ENCODE assay signal across 15 cellular contexts in the genomic region with DNA sequence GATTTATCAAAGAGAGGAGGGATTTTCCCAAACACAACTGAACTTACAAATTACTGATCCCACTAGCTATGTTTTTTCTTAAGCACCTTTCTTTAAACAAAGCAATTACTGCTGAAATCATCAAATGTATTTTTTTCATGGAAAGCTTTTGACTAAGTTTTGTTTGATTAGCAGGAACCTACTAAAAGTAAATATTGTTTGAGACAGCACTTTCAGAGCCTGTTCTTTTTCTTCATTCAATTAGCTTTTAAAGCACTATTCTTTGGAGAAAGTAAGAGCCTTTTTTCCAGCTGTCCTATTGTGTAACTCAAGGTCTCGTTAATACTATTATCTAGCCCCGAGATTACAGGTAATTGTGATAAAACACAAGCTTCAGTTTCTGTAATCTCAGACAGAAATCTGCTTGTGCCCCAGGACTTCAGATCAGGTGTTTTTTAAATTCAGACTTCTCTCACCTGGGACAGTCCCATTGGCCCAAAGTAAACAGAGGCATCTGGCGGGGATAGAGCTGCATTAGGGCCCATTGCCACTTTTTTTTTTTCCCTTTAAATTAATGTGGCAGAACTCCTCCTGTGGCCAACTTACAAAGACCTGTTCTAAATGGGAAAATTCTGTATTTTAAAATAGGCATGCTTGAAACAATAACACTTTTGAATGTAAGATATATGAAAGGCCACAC. TPM values are rescaled to one million over a fixed set of nuclear protein-coding genes. Genes with fewer than 3 reads are reported as not detected.
DNase-seq lines count a peak whose midpoint lies in the region; ATAC-seq, FAIRE-seq and TF ChIP-seq lines count a peak whose summit lies in the region.
"Had no signal": no experiment of that assay in that cellular context is flagged by ENCODE, and none has a peak within 500 bp of the region (broad histone marks: within the 10 kb centered on the region; RNA-seq: fewer than 3 reads in every experiment).

No MANE protein-coding gene starts in this region.

- H3K4me3 Mint-ChIP-seq in T-helper 2 cell treated with Interferon-gamma antibody and Interleukin-4, amounts not matched to agents 5 μg/mL and 100 μg/mL, for 36 hours, result no peak overlapping the region
- H3K4me3 Mint-ChIP-seq: CD8-positive, alpha-beta memory T cell had no signal

- 77% methylated on average over 3 of the region's 3 CpGs for WGBS in A549 (ENCODE audit: missing lambda C conversion rate)
- WGBS in mesenchymal stem cell, result 100% methylated on average over 3 of the region's 3 CpGs

- H3K27ac ChIP-seq in A549, result peak overlapping the region in 1 of 2 experiments; percentile 29; a peak in 1 of 6 replicates
- H3K27ac ChIP-seq in OCI-LY3 (ENCODE audit: low read length), result no peak overlapping the region
- peak overlapping the region; percentile 46 for H3K27ac ChIP-seq in mesenchymal stem cell (ENCODE audit: low read length, poor library complexity, severe bottlenecking)
- H3K27ac ChIP-seq: SJCRH30 had no signal

- H2BK12ac ChIP-seq in mesenchymal stem cell (ENCODE audit: low read length in 2 of 2), result peak overlapping the region in 1 of 2 experiments; percentile 20

- H3K4me3 ChIP-seq in A549 (no peak overlapping the region), LNCaP clone FGC (ENCODE audit: low read depth, low read length) (peak overlapping the region; percentile 13; the same call in 1 of the 2 replicates), OCI-LY3 (ENCODE audit: low read length) (peak overlapping the region; percentile 47), mesenchymal stem cell (ENCODE audit: insufficient read depth in 1 of 2, low read depth in 1 of 2, low read length in 2 of 2) (no peak overlapping the region)
- H3K4me3 ChIP-seq: heart left ventricle, SJCRH30 had no signal

- no peak overlapping the region for H3K23ac ChIP-seq in mesenchymal stem cell (ENCODE audit: low read length in 2 of 2)

- H3K9me3 Mint-ChIP-seq in T-helper 2 cell treated with Interferon-gamma antibody and Interleukin-4, amounts not matched to agents 5 μg/mL and 100 μg/mL, for 36 hours, result no peaks in the 10 kb centered on the region
- H3K9me3 Mint-ChIP-seq: CD8-positive, alpha-beta memory T cell had no signal

- H3K79me2 ChIP-seq in OCI-LY3 (ENCODE audit: low read length), result no peaks in the 10 kb centered on the region

- H3K27me3 ChIP-seq in OCI-LY3 (ENCODE audit: low read depth, low read length) (no peaks in the 10 kb centered on the region), mesenchymal stem cell (ENCODE audit: control insufficient read depth in 1 of 2, insufficient read depth in 1 of 2, low read length in 2 of 2) (no peaks in the 10 kb centered on the region)
- H3K27me3 ChIP-seq: heart left ventricle, SJCRH30 had no signal

- no peak overlapping the region for H4K8ac ChIP-seq in mesenchymal stem cell (ENCODE audit: low read length)

- TF ChIP-seq CTCF in A549 (IDR thresholded peaks at IDR 0.05), result no peak
- no peak for TF ChIP-seq CTCF in LNCaP clone FGC (IDR thresholded peaks at IDR 0.05; ENCODE audit: control insufficient read depth, extremely low read depth, insufficient read depth)
- no peak for TF ChIP-seq CTCF in OCI-LY3 (IDR thresholded peaks at IDR 0.05; ENCODE audit: low read depth, low read length)

- POLR2A ChIA-PET in A549 (lab: Yijun Ruan, JAX), result interaction anchor here (1.4 kb wide), 1 partner anchor 11 kb away, joined by 4 read pairs; the partner anchor contains the start of gene CSTPP1

- TF ChIP-seq POLR2A in A549 (IDR thresholded peaks at IDR 0.05; ENCODE audit: low read length), result no peak

- H3K4me2 ChIP-seq in A549 (peak overlapping the region; percentile 27), OCI-LY3 (ENCODE audit: low read length) (peak overlapping the region; percentile 70), mesenchymal stem cell (ENCODE audit: low read length, poor library complexity, severe bottlenecking) (no peak overlapping the region)

- no peak overlapping the region for H2BK5ac ChIP-seq in mesenchymal stem cell (ENCODE audit: low read depth, low read length, poor library complexity, severe bottlenecking)

- no peaks in the 10 kb centered on the region for H4K20me1 ChIP-seq in OCI-LY3 (ENCODE audit: insufficient read depth, low read length)

- FAIRE-seq in A549 (lab: Jason Lieb, UNC), result no peak

- TF ChIP-seq EP300 in A549 (IDR thresholded peaks at IDR 0.05), result no peak

- H3K4me1 ChIP-seq in A549 (peaks cover 28% of the 10 kb centered on the region), OCI-LY3 (ENCODE audit: low read length) (peaks cover 18% of the 10 kb centered on the region), mesenchymal stem cell (ENCODE audit: control insufficient read depth, insufficient read depth, low read depth, low read length) (peaks cover 2% of the 10 kb centered on the region)
- H3K4me1 ChIP-seq: SJCRH30 had no signal

- peaks cover 5% of the 10 kb centered on the region for H3K4me1 Mint-ChIP-seq in T-helper 2 cell treated with Interferon-gamma antibody and Interleukin-4, amounts not matched to agents 5 μg/mL and 100 μg/mL, for 36 hours (ENCODE audit: low read depth)

- no peaks in the 10 kb centered on the region for H3K27me3 Mint-ChIP-seq in T-helper 2 cell treated with Interferon-gamma antibody and Interleukin-4, amounts not matched to agents 5 μg/mL and 100 μg/mL, for 36 hours (ENCODE audit: low read depth)
- H3K27me3 Mint-ChIP-seq: CD8-positive, alpha-beta memory T cell had no signal

- H3K9ac ChIP-seq in OCI-LY3 (ENCODE audit: low read length) (no peak overlapping the region), mesenchymal stem cell (ENCODE audit: low read length) (no peak overlapping the region)

- DNase-seq in A549 (ENCODE audit: low read depth in 1 of 2, low spot score in 1 of 2), result no peak
- peak; percentile 22 for DNase-seq in LNCaP clone FGC (ENCODE audit: low read depth)
- DNase-seq in mesenchymal stem cell, result no peak
- no peak for DNase-seq in T-helper 2 cell treated with Interferon-gamma antibody and Interleukin-4, amounts not matched to agents 5 μg/mL and 100 μg/mL, for 36 hours (ENCODE audit: low spot score)
- DNase-seq in NCI-H345 (lab: John Stamatoyannopoulos, UW), result no peak
- DNase-seq: activated CD4-positive, alpha-beta T cell treated with anti-CD3 and anti-CD28 coated beads, Interleukin-2, amount 50 U/mL, for 1 hour; activated T-cell treated with anti-CD3 and anti-CD28 coated beads, Interleukin-2, amount 50 U/mL, for 48 hours; CD8-positive, alpha-beta memory T cell; GDM1; heart left ventricle; NCI-H2029 treated with DMSO at 0.1 percent for 48 hours; SJCRH30 had no signal

- no peak overlapping the region for H4K91ac ChIP-seq in mesenchymal stem cell (ENCODE audit: low read length)

- TF ChIP-seq RAD21 in A549 (conservative IDR thresholded peaks at IDR 0.05 in 1 of 2, IDR thresholded peaks at IDR 0.05 in 1 of 2), result no peak

- no peaks in the 10 kb centered on the region for H3K36me3 Mint-ChIP-seq in T-helper 2 cell treated with Interferon-gamma antibody and Interleukin-4, amounts not matched to agents 5 μg/mL and 100 μg/mL, for 36 hours (ENCODE audit: low read depth)

- no peak overlapping the region for H3K4ac ChIP-seq in mesenchymal stem cell (ENCODE audit: low read depth in 1 of 2, low read length in 2 of 2)

- H2BK120ac ChIP-seq in mesenchymal stem cell (ENCODE audit: low read depth, low read length), result no peak overlapping the region

- H2BK15ac ChIP-seq in mesenchymal stem cell (ENCODE audit: low read depth, poor library complexity, severe bottlenecking), result no peak overlapping the region

- H2AFZ ChIP-seq in OCI-LY3 (ENCODE audit: low read depth, low read length), result no peak overlapping the region
- H2AFZ ChIP-seq in mesenchymal stem cell (ENCODE audit: low read depth, low read length), result no peak overlapping the region

- peak overlapping the region in 1 of 2 experiments; percentile 3 for H3K18ac ChIP-seq in mesenchymal stem cell (ENCODE audit: low read depth in 1 of 2, low read length in 2 of 2)

- no peaks in the 10 kb centered on the region for H3K36me3 ChIP-seq in OCI-LY3 (replicated peaks; ENCODE audit: low read depth, low read length)
- H3K36me3 ChIP-seq in mesenchymal stem cell (ENCODE audit: control insufficient read depth in 1 of 2, insufficient read depth in 2 of 2, low read depth in 1 of 2, low read length in 2 of 2), result peaks cover 0 to 10% of the 10 kb centered on the region in 2 experiments
- H3K36me3 ChIP-seq: SJCRH30 had no signal

- no peak overlapping the region for H3K14ac ChIP-seq in mesenchymal stem cell (ENCODE audit: low read length in 2 of 2)

- ATAC-seq in A549 (no peak), GM19023 (IDR thresholded peaks at IDR 0.05; ENCODE audit: unreplicated experiment) (no peak), HG03378 (IDR thresholded peaks at IDR 0.05; ENCODE audit: unreplicated experiment) (no peak)
- ATAC-seq: heart left ventricle had no signal

- peak overlapping the region; percentile 44 for H2AK5ac ChIP-seq in mesenchymal stem cell (ENCODE audit: low read length, severe bottlenecking)

- CTCF ChIA-PET in A549 (lab: Yijun Ruan, JAX), result interaction anchor here (1.0 kb wide), 1 partner anchor 44 kb away, joined by 3 read pairs; no protein-coding TSS in a partner anchor

- H3K9me3 ChIP-seq in A549, result no peaks in the 10 kb centered on the region
- no peaks in the 10 kb centered on the region for H3K9me3 ChIP-seq in OCI-LY3 (ENCODE audit: insufficient read depth, low read length)
- H3K9me3 ChIP-seq in mesenchymal stem cell (ENCODE audit: control insufficient read depth, low read length), result no peaks in the 10 kb centered on the region
- H3K9me3 ChIP-seq: heart left ventricle, SJCRH30 had no signal

- no peak overlapping the region for H3K27ac Mint-ChIP-seq in T-helper 2 cell treated with Interferon-gamma antibody and Interleukin-4, amounts not matched to agents 5 μg/mL and 100 μg/mL, for 36 hours
- H3K27ac Mint-ChIP-seq: CD8-positive, alpha-beta memory T cell had no signal

- H3K79me1 ChIP-seq in mesenchymal stem cell (replicated peaks; ENCODE audit: low read length, poor library complexity, severe bottlenecking), result peaks cover 9% of the 10 kb centered on the region

TF ChIP-seq in A549, 52 proteins besides CTCF, POLR2A, EP300 and RAD21 (continues in another document):
- TF ChIP-seq POLR2AphosphoS2 (conservative IDR thresholded peaks at IDR 0.05; ENCODE audit: low read length), result no peak
- no peak for TF ChIP-seq MYC (IDR thresholded peaks at IDR 0.05; ENCODE audit: borderline replicate concordance, low read length)

RNA-seq across cellular contexts. Expression of gene CSTPP1, which starts 11.0 kb away (rescaled TPM):
- polyA plus RNA-seq in A549 (2011; rRNA removed), result 34.5 and 40.6 TPM in 2 replicates
- polyA plus RNA-seq in A549 (2012; cell fraction: cytosol; rRNA removed), result 40.0 and 43.3 TPM in 2 replicates
- 42.4 and 44.8 TPM in 2 replicates for polyA plus RNA-seq in A549 (2012; cell fraction: nucleus; rRNA removed)
- 30.5 to 31.7 TPM (median 31.5 TPM) in 3 replicates for polyA plus RNA-seq in A549 (2017; fragmentation: RNase III; extraction: RNeasy Plus Mini Kit Qiagen cat#74134 plus additional on column Dnase treatment)
- 53.9 and 55.8 TPM in 2 replicates for polyA minus RNA-seq in A549 (2011; rRNA and poly(A)+ RNA removed)
- 29.3 TPM for polyA plus RNA-seq in mesenchymal stem cell (2013, experiment 1 of 2)
- polyA plus RNA-seq in mesenchymal stem cell (2013, experiment 2 of 2), result 28.4 TPM

RNA-seq across cellular contexts. Expression of gene LRP4, which starts 29.2 kb away (rescaled TPM):
- polyA plus RNA-seq in A549 (2011; rRNA removed) (4.0 and 7.0 TPM in 2 replicates), A549 (2017; fragmentation: RNase III; extraction: RNeasy Plus Mini Kit Qiagen cat#74134 plus additional on column Dnase treatment) (5.0 to 6.4 TPM (median 5.4 TPM) in 3 replicates)
- 4.7 and 5.2 TPM in 2 replicates for polyA plus RNA-seq in A549 (2012; cell fraction: cytosol; rRNA removed)
- 11.8 and 14.1 TPM in 2 replicates for polyA plus RNA-seq in A549 (2012; cell fraction: nucleus; rRNA removed)
- polyA minus RNA-seq in A549 (2011; rRNA and poly(A)+ RNA removed), result 14.2 and 20.3 TPM in 2 replicates
- 25.1 TPM for polyA plus RNA-seq in mesenchymal stem cell (2013, experiment 1 of 2)
- 23.9 TPM for polyA plus RNA-seq in mesenchymal stem cell (2013, experiment 2 of 2)
- polyA plus RNA-seq: CD8-positive, alpha-beta memory T cell had no signal

Comparison
In these comparisons a context has a peak if more than half of its experiments do, and no peak if none do; other contexts are left out.
1. H3K4me3 ChIP-seq: peak in LNCaP clone FGC (single experiment) and OCI-LY3 (single experiment); none in A549 (single experiment) and mesenchymal stem cell (0 of 2).